ENCODE assay signal across 1 cellular context in the genomic region with DNA sequence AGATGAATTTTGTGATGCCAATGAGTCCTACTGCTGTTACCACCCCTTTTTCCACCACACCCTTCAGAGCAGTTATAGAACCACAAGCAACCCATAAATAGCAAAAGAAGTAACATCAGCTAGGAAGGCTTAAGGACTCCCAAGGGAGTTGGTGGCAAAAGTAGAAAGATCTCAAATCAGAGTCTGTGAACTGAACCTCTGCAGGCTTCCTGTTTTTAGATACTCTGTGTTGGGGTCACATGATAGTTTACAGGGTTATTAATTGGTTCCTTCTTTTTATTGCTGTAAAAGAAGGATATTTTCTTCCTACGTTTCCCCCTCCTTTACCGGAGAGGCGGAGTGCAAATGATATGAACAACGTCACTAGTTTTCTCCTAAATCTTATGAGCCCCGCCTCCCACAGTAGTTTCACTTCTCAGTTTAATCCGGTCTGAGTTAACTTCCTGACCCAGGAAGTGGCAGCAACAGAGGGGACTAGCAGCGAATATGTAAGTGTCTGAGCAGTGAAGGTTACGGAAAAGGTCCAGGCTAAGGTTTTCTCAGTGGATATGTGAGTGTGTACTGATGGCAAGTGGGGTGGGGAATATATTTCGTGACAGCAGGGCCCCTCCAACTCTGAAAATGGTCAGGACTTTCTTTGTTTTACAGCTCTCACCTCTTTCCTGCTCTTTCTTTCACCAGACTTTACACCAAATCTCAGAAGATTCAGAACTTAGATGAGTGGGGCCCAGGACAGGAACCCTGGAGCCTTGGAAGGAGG.
TF ChIP-seq lines count a peak whose summit lies in the region.

Gene TRIM38 (plus strand): TSS at position 435 of the 760 bp plus-strand sequence. CDS start 3,721 bp downstream, outside the sequence.

TF ChIP-seq in SK-N-SH treated with all-trans-retinoic acid at 6 μM for 48 hours, 23 proteins besides CTCF, POLR2A, EP300 and RAD21 (continued from another document):
- no peak for TF ChIP-seq TSHZ2 (CRISPR knock-in tag; IDR thresholded peaks at IDR 0.05)
- TF ChIP-seq, protein P1, sequence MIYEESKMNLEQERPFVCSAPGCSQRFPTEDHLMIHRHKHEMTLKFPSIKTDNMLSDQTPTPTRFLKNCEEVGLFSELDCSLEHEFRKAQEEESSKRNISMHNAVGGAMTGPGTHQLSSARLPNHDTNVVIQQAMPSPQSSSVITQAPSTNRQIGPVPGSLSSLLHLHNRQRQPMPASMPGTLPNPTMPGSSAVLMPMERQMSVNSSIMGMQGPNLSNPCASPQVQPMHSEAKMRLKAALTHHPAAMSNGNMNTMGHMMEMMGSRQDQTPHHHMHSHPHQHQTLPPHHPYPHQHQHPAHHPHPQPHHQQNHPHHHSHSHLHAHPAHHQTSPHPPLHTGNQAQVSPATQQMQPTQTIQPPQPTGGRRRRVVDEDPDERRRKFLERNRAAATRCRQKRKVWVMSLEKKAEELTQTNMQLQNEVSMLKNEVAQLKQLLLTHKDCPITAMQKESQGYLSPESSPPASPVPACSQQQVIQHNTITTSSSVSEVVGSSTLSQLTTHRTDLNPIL (CRISPR knock-in tag; IDR thresholded peaks at IDR 0.05; ENCODE audit: low read depth), result no peak
- TF ChIP-seq ZNF565 (CRISPR knock-in tag; conservative IDR thresholded peaks at IDR 0.05; ENCODE audit: low read depth), result no peak
- TF ChIP-seq TOX (CRISPR knock-in tag; IDR thresholded peaks at IDR 0.05; ENCODE audit: borderline replicate concordance), result no peak
- no peak for TF ChIP-seq CSRNP3 (CRISPR knock-in tag; IDR thresholded peaks at IDR 0.05)
- TF ChIP-seq ZNF70 (CRISPR knock-in tag; IDR thresholded peaks at IDR 0.05), result no peak
- no peak for TF ChIP-seq PPARA (CRISPR knock-in tag; IDR thresholded peaks at IDR 0.05; ENCODE audit: borderline replicate concordance)
- no peak for TF ChIP-seq ISL1 (CRISPR knock-in tag; IDR thresholded peaks at IDR 0.05)
- TF ChIP-seq ZNF8 (CRISPR knock-in tag; IDR thresholded peaks at IDR 0.05), result no peak
- TF ChIP-seq OSR1 (CRISPR knock-in tag; IDR thresholded peaks at IDR 0.05), result no peak
- TF ChIP-seq, protein P2, sequence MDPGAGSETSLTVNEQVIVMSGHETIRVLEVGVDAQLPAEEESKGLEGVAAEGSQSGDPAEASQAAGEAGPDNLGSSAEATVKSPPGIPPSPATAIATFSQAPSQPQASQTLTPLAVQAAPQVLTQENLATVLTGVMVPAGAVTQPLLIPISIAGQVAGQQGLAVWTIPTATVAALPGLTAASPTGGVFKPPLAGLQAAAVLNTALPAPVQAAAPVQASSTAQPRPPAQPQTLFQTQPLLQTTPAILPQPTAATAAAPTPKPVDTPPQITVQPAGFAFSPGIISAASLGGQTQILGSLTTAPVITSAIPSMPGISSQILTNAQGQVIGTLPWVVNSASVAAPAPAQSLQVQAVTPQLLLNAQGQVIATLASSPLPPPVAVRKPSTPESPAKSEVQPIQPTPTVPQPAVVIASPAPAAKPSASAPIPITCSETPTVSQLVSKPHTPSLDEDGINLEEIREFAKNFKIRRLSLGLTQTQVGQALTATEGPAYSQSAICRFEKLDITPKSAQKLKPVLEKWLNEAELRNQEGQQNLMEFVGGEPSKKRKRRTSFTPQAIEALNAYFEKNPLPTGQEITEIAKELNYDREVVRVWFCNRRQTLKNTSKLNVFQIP (CRISPR knock-in tag; IDR thresholded peaks at IDR 0.05; ENCODE audit: borderline replicate concordance, low read depth), result no peak
